Comparison of ENCODE assay signal across 10 cellular contexts in genomic region chrX:13194291-13195103, GRCh38.
DNase-seq lines count a peak whose midpoint lies in the region; ATAC-seq lines count a peak whose summit lies in the region.
"Had no signal": no experiment of that assay in that cellular context is flagged by ENCODE, and none has a peak within 500 bp of the region (broad histone marks: within the 10 kb centered on the region; RNA-seq: fewer than 3 reads in every experiment).

No MANE protein-coding gene starts in this region.

- in situ Hi-C loops in KBM-7 (cut with MboI; ENCODE audit: low pct_unique_long_range_greater_than_20kb, low sequenced_read_pairs), result no loop called here

- DNase-seq in COR-L47 (lab: John Stamatoyannopoulos, UW) (peak; percentile 62), KBM-7 (peak; percentile 54), NCI-H510A (lab: John Stamatoyannopoulos, UW) (peak; percentile 67), glomerular visceral epithelial cell (ENCODE audit: extremely low spot score) (peak; percentile 9), epidermal melanocyte (ENCODE audit: insufficient read length, low spot score) (no peak)
- DNase-seq in NK-92 treated with Interleukin-12 subunit alpha and Interleukin-12 subunit beta, amount 100 ng/mL, for 24 hours (lab: John Stamatoyannopoulos, UW), result no peak
- DNase-seq: foreskin keratinocyte, MV-4-11 had no signal

- ATAC-seq in HG02642 (IDR thresholded peaks at IDR 0.05; ENCODE audit: poor library complexity, unreplicated experiment) (no peak), GM21360 (IDR thresholded peaks at IDR 0.05; ENCODE audit: unreplicated experiment) (no peak)
- ATAC-seq: foreskin keratinocyte had no signal

Comparison
In these comparisons a context has a peak if more than half of its experiments do, and no peak if none do; other contexts are left out.
1. DNase-seq: peak in COR-L47 (single experiment), KBM-7 (single experiment), NCI-H510A (single experiment) and glomerular visceral epithelial cell (single experiment); none in epidermal melanocyte (single experiment) and NK-92 treated with Interleukin-12 subunit alpha and Interleukin-12 subunit beta, amount 100 ng/mL, for 24 hours (single experiment).